In genomic region chr14:103699901-103700752, GRCh38 we compare ENCODE assay signal across 12 cellular contexts. TPM values are rescaled to one million over a fixed set of nuclear protein-coding genes. Genes with fewer than 3 reads are reported as not detected.
A peak's percentile ranks its signal among the peaks of the same experiment; 100 is the strongest.
DNase-seq lines count a peak whose midpoint lies in the region; ATAC-seq, FAIRE-seq and TF ChIP-seq lines count a peak whose summit lies in the region.
"Had no signal": no experiment of that assay in that cellular context is flagged by ENCODE, and none has a peak within 500 bp of the region (broad histone marks: within the 10 kb centered on the region; RNA-seq: fewer than 3 reads in every experiment).

No MANE protein-coding gene starts in this region.

- TF ChIP-seq CTCF in brain (conservative IDR thresholded peaks at IDR 0.05), result no peak

- peak overlapping the region in 3 of 5 experiments; percentile 47 to 84 (median 69) for H3K27ac Mint-ChIP-seq in brain
- H3K27ac Mint-ChIP-seq in stimulated activated memory B cell treated with anti-CD40 and anti-IgM and Interleukin-4, amounts not matched to agents 10 μg/mL and 1 μg/mL and 100 μg/mL, for 72 hours, result peak overlapping the region; percentile 47

- peak; percentile 77 for ATAC-seq in left lobe of liver
- ATAC-seq in stimulated activated memory B cell treated with anti-CD40 and anti-IgM and Interleukin-4, amounts not matched to agents 10 μg/mL and 1 μg/mL and 100 μg/mL, for 72 hours, result no peak
- no peak for ATAC-seq in GM21825 (IDR thresholded peaks at IDR 0.05; ENCODE audit: unreplicated experiment)

- no peak for FAIRE-seq in urothelium cell line (lab: Jason Lieb, UNC)
- FAIRE-seq: islet of Langerhans had no signal

- DNase-seq in DMS 273 (lab: John Stamatoyannopoulos, UW; ENCODE audit: unreplicated experiment) (peak; percentile 74), DMS 273 treated with DMSO at 0.1 percent for 48 hours (lab: John Stamatoyannopoulos, UW) (no peak), left lobe of liver (ENCODE audit: low spot score) (peak; percentile 89), urothelium cell line (ENCODE audit: low spot score) (no peak)
- DNase-seq in stimulated activated CD8-positive, alpha-beta memory T cell treated with anti-CD3 and anti-CD28 coated beads, Interleukin-4, amount 100 ng/mL, for 48 hours, result no peak
- DNase-seq: DND-41; stimulated activated CD4-positive, alpha-beta T cell treated with anti-CD3 and anti-CD28 coated beads, Interleukin-4, amount 100 ng/mL, for 24 hours; testis had no signal

- H3K36me3 Mint-ChIP-seq in brain, result peaks cover 19% of the 10 kb centered on the region
- H3K36me3 Mint-ChIP-seq in stimulated activated memory B cell treated with anti-CD40 and anti-IgM and Interleukin-4, amounts not matched to agents 10 μg/mL and 1 μg/mL and 100 μg/mL, for 72 hours, result peaks cover 32% of the 10 kb centered on the region

- H3K27me3 Mint-ChIP-seq in brain, result no peaks in the 10 kb centered on the region
- H3K27me3 Mint-ChIP-seq in stimulated activated memory B cell treated with anti-CD40 and anti-IgM and Interleukin-4, amounts not matched to agents 10 μg/mL and 1 μg/mL and 100 μg/mL, for 72 hours, result no peaks in the 10 kb centered on the region

- no peak overlapping the region for H3K4me3 Mint-ChIP-seq in brain
- H3K4me3 Mint-ChIP-seq in stimulated activated memory B cell treated with anti-CD40 and anti-IgM and Interleukin-4, amounts not matched to agents 10 μg/mL and 1 μg/mL and 100 μg/mL, for 72 hours, result no peak overlapping the region

- no peaks in the 10 kb centered on the region for H3K9me3 Mint-ChIP-seq in brain
- H3K9me3 Mint-ChIP-seq in stimulated activated memory B cell treated with anti-CD40 and anti-IgM and Interleukin-4, amounts not matched to agents 10 μg/mL and 1 μg/mL and 100 μg/mL, for 72 hours, result no peaks in the 10 kb centered on the region

- H3K4me1 Mint-ChIP-seq in brain, result peaks cover 23% of the 10 kb centered on the region
- peaks cover 94% of the 10 kb centered on the region for H3K4me1 Mint-ChIP-seq in stimulated activated memory B cell treated with anti-CD40 and anti-IgM and Interleukin-4, amounts not matched to agents 10 μg/mL and 1 μg/mL and 100 μg/mL, for 72 hours

RNA-seq across cellular contexts. Expression of gene XRCC3, which starts 15.1 kb away (rescaled TPM):
- 17.5 TPM for polyA plus RNA-seq in brain (ENCODE audit: insufficient read depth, low read depth, low replicate concordance)
- total RNA-seq in left lobe of liver, result 1.2 TPM

RNA-seq across cellular contexts. Expression of gene ZFYVE21, which starts 15.5 kb away (rescaled TPM):
- polyA plus RNA-seq in brain (ENCODE audit: insufficient read depth, low read depth, low replicate concordance), result 47.5 TPM
- total RNA-seq in left lobe of liver, result 25.2 TPM

Comparison
In these comparisons a context has a peak if more than half of its experiments do, and no peak if none do; other contexts are left out.
1. DNase-seq: peak in DMS 273 (single experiment) and left lobe of liver (single experiment); none in DMS 273 treated with DMSO at 0.1 percent for 48 hours (single experiment), urothelium cell line (single experiment) and stimulated activated CD8-positive, alpha-beta memory T cell treated with anti-CD3 and anti-CD28 coated beads, Interleukin-4, amount 100 ng/mL, for 48 hours (single experiment).